Comparison of ENCODE assay signal across 10 cellular contexts in genomic region chr3:48194446-48195071, GRCh38. TPM values are rescaled to one million over a fixed set of nuclear protein-coding genes. Genes with fewer than 3 reads are reported as not detected.
DNase-seq lines count a peak whose midpoint lies in the region; ATAC-seq and TF ChIP-seq lines count a peak whose summit lies in the region.
"Had no signal": no experiment of that assay in that cellular context is flagged by ENCODE, and none has a peak within 500 bp of the region (broad histone marks: within the 10 kb centered on the region; RNA-seq: fewer than 3 reads in every experiment).

No MANE protein-coding gene starts in this region.

- H3K36me3 ChIP-seq in KMS-11 (ENCODE audit: insufficient read depth) (no peaks in the 10 kb centered on the region), Peyer's patch (no peaks in the 10 kb centered on the region), left lung (no peaks in the 10 kb centered on the region), transverse colon (no peaks in the 10 kb centered on the region)
- H3K36me3 ChIP-seq: BLaER1 had no signal

- intact Hi-C loops in left lung (cut with DNase I) = no loop called here
- intact Hi-C loops in transverse colon (cut with DNase I; ENCODE audit: low total_unique reads) = no loop called here

- no peaks in the 10 kb centered on the region for H4K20me1 ChIP-seq in KMS-11 (ENCODE audit: insufficient read depth)
- H4K20me1 ChIP-seq: BLaER1 had no signal

- H2AFZ ChIP-seq in KMS-11 (ENCODE audit: low read depth) = no peak overlapping the region

- TF ChIP-seq POLR2A in Peyer's patch (IDR thresholded peaks at IDR 0.05) = no peak
- no peak for TF ChIP-seq POLR2A in transverse colon (IDR thresholded peaks at IDR 0.05)

- H3K27me3 ChIP-seq in KMS-11 (ENCODE audit: insufficient read depth, low read depth) = no peaks in the 10 kb centered on the region
- H3K27me3 ChIP-seq in Peyer's patch = no peaks in the 10 kb centered on the region
- H3K27me3 ChIP-seq in left lung = no peaks in the 10 kb centered on the region
- no peaks in the 10 kb centered on the region for H3K27me3 ChIP-seq in transverse colon
- H3K27me3 ChIP-seq: BLaER1 had no signal

- ATAC-seq in left lung (peak; percentile 93), GM19467 (IDR thresholded peaks at IDR 0.05; ENCODE audit: unreplicated experiment) (no peak)

- TF ChIP-seq CTCF in KMS-11 (conservative IDR thresholded peaks at IDR 0.05; ENCODE audit: low read depth, low read length) (peak; percentile 63), Peyer's patch (IDR thresholded peaks at IDR 0.05) (peak; percentile 44 to 79 (median 72)), choroid plexus epithelial cell (conservative IDR thresholded peaks at IDR 0.05; ENCODE audit: low read depth, low read length) (peak; percentile 91), left lung (IDR thresholded peaks at IDR 0.05) (peak; percentile 73 to 76), transverse colon (IDR thresholded peaks at IDR 0.05) (peak; percentile 68 to 76 (median 72))

- H3K27ac ChIP-seq in KMS-11 (no peak overlapping the region), Peyer's patch (no peak overlapping the region), left lung (no peak overlapping the region), transverse colon (no peak overlapping the region)
- H3K27ac ChIP-seq: BLaER1 had no signal

- no peak overlapping the region for H3K4me2 ChIP-seq in KMS-11
- H3K4me2 ChIP-seq: BLaER1 had no signal

- 0 to 52% methylated on average over 1 to 9 of the region's 9 CpGs for WGBS in transverse colon (ENCODE audit: low coverage in 1 of 2), 2 donors

- in situ Hi-C loops in transverse colon (cut with MboI; ENCODE audit: low pct_ligation_motif_present in 1 of 4, low pct_unique_long_range_greater_than_20kb in 1 of 4, low sequenced_read_pairs in 3 of 4) = no loop called here

- H3K9me3 ChIP-seq in Peyer's patch (no peaks in the 10 kb centered on the region), left lung (no peaks in the 10 kb centered on the region), transverse colon (no peaks in the 10 kb centered on the region)
- H3K9me3 ChIP-seq: BLaER1 had no signal

- TF ChIP-seq EP300 in transverse colon (IDR thresholded peaks at IDR 0.05; ENCODE audit: low read depth) = no peak

- H3K4me1 ChIP-seq in KMS-11 (ENCODE audit: low read depth, poor library complexity, severe bottlenecking) (no peaks in the 10 kb centered on the region), Peyer's patch (no peaks in the 10 kb centered on the region), left lung (peaks cover 0 to 14% of the 10 kb centered on the region in 2 donors), transverse colon (peaks cover 0 to 7% (median 4%) of the 10 kb centered on the region in 4 donors)

- peak; percentile 35 for DNase-seq in NCI-H1436 (lab: John Stamatoyannopoulos, UW)
- DNase-seq in NCI-H1436 treated with DMSO at 0.1 percent for 48 hours (lab: John Stamatoyannopoulos, UW) = no peak
- peak; percentile 60 to 81 (median 64) for DNase-seq in Peyer's patch
- DNase-seq in choroid plexus epithelial cell (ENCODE audit: low read depth) = peak; percentile 66
- no peak for DNase-seq in left lung
- DNase-seq in transverse colon = peak; percentile 71

- H3K4me3 ChIP-seq in KMS-11 (IDR thresholded peaks at IDR 0.05; ENCODE audit: insufficient read depth, low read depth, low read length) (no peak overlapping the region), Peyer's patch (no peak overlapping the region), choroid plexus epithelial cell (ENCODE audit: low read depth, low read length) (no peak overlapping the region), left lung (no peak overlapping the region), transverse colon (no peak overlapping the region)
- H3K4me3 ChIP-seq: BLaER1 had no signal

- no peak overlapping the region for H3K9ac ChIP-seq in KMS-11
- H3K9ac ChIP-seq: BLaER1 had no signal

- H3K79me2 ChIP-seq in KMS-11 (ENCODE audit: insufficient read depth, low read depth) = no peaks in the 10 kb centered on the region

RNA-seq across cellular contexts. Expression of gene CDC25A, which starts 6.3 kb away (rescaled TPM):
- total RNA-seq in Peyer's patch (10 to 100 TPM in 1 of 4 donors, 1 to 10 TPM in 3; 3.3 to 10.4 (median 6.3) TPM), left lung (1 to 10 TPM; 2.8 to 4.7 TPM), transverse colon (1 to 10 TPM; 1.7 to 7.6 (median 4.8) TPM)

RNA-seq across cellular contexts. Expression of gene CAMP, which starts 28.7 kb away (rescaled TPM):
- total RNA-seq in Peyer's patch = not detected
- total RNA-seq in left lung = 1 to 10 TPM in 1 of 2 donors, under 1 TPM in 1; 0.93 to 1.4 TPM
- not detected for total RNA-seq in transverse colon
- total RNA-seq: activated naive CD4-positive, alpha-beta T cell treated with anti-CD3 and anti-CD28 coated beads, Interleukin-2, amount 50 U/mL, for 72 hours had no signal

RNA-seq across cellular contexts. Expression of gene ZNF589, which starts 46.3 kb away (rescaled TPM):
- 10 to 100 TPM in 3 of 4 donors, 1 to 10 TPM in 1; 5.6 to 91.6 (median 14.6) TPM for total RNA-seq in Peyer's patch
- 10 to 100 TPM in 1 of 2 donors, 1 to 10 TPM in 1; 9.0 to 17.5 TPM for total RNA-seq in left lung
- 1 to 10 TPM; 1.9 to 9.1 (median 5.8) TPM for total RNA-seq in transverse colon

Comparison
In these comparisons a context has a peak if more than half of its experiments do, and no peak if none do; other contexts are left out.
1. DNase-seq: peak in NCI-H1436 (single experiment), Peyer's patch (3 of 3), choroid plexus epithelial cell (single experiment) and transverse colon (single experiment); none in NCI-H1436 treated with DMSO at 0.1 percent for 48 hours (single experiment) and left lung (0 of 2).
2. Peak in every context shown above with its lines, with median percentiles within 50 percentile points of each other: CTCF ChIP-seq.